Comparison of ENCODE assay signal across 11 cellular contexts in genomic region chr11:91998466-91998865, GRCh38.
"Had no signal": no experiment of that assay in that cellular context is flagged by ENCODE, and none has a peak within 500 bp of the region (broad histone marks: within the 10 kb centered on the region; RNA-seq: fewer than 3 reads in every experiment).

No MANE protein-coding gene starts in this region.

- DNase-seq: activated CD4-positive, alpha-beta T cell treated with anti-CD3 and anti-CD28 coated beads, Interleukin-2, amount 50 U/mL, for 4 hours; activated CD4-positive, CD25-positive, alpha-beta regulatory T cell treated with anti-CD3 and anti-CD28 coated beads, Interleukin-2, amount 50 U/mL, for 72 hours; activated CD8-positive, alpha-beta memory T cell treated with anti-CD3 and anti-CD28 coated beads, Interleukin-2, amount 10 ng/mL, durations not matched to agents 7 days and 5 days; activated effector memory CD4-positive, alpha-beta T cell treated with Interleukin-2 at 50 U/mL for 16 hours; activated T-cell treated with anti-CD3 and anti-CD28 coated beads, Interleukin-2, amount 50 U/mL, for 24 hours; effector memory CD4-positive, alpha-beta T cell; hippocampal formation; stimulated activated CD4-positive, alpha-beta T cell treated with anti-CD3 and anti-CD28 coated beads, Interleukin-4, amount 100 ng/mL, for 1 hour; stimulated activated CD8-positive, alpha-beta memory T cell treated with anti-CD3 and anti-CD28 coated beads, Interleukin-4, amount 100 ng/mL, for 48 hours; stimulated activated naive CD8-positive, alpha-beta T cell treated with anti-CD3 and anti-CD28 coated beads, Interleukin-15, Interleukin-2, amounts not matched to agents 100 U/mL and 50 U/mL, for 24 hours had no signal

- ATAC-seq: activated CD8-positive, alpha-beta memory T cell treated with anti-CD3 and anti-CD28 coated beads, Interleukin-2, amount 10 ng/mL, durations not matched to agents 7 days and 5 days; gastroesophageal sphincter; stimulated activated naive CD8-positive, alpha-beta T cell treated with anti-CD3 and anti-CD28 coated beads, Interleukin-15, Interleukin-2, amounts not matched to agents 100 U/mL and 50 U/mL, for 24 hours had no signal
